In genomic region chr2:125267683-125268082, GRCh38 we compare ENCODE assay signal across 10 cellular contexts.
"Had no signal": no experiment of that assay in that cellular context is flagged by ENCODE, and none has a peak within 500 bp of the region (broad histone marks: within the 10 kb centered on the region; RNA-seq: fewer than 3 reads in every experiment).

No MANE protein-coding gene starts in this region.

- H3K4me3 ChIP-seq: GM23248, GM23338, HAP-1 had no signal

- H3K9ac ChIP-seq: GM23248 had no signal

- H3K4me1 ChIP-seq: HAP-1 had no signal

- DNase-seq: GM23248, H7, H9, HCEC 1CT, HFFc6 had no signal

- H3K27ac ChIP-seq: GM23248 had no signal

- H2AFZ ChIP-seq: GM23248, GM23338 had no signal

- ATAC-seq: GM23338, HCT116 had no signal

- H3K4me2 ChIP-seq: GM23338 had no signal

- FAIRE-seq: H1, H54 had no signal

- H3K36me3 ChIP-seq: HAP-1 had no signal
